ENCODE assay signal across 8 cellular contexts in the genomic region with DNA sequence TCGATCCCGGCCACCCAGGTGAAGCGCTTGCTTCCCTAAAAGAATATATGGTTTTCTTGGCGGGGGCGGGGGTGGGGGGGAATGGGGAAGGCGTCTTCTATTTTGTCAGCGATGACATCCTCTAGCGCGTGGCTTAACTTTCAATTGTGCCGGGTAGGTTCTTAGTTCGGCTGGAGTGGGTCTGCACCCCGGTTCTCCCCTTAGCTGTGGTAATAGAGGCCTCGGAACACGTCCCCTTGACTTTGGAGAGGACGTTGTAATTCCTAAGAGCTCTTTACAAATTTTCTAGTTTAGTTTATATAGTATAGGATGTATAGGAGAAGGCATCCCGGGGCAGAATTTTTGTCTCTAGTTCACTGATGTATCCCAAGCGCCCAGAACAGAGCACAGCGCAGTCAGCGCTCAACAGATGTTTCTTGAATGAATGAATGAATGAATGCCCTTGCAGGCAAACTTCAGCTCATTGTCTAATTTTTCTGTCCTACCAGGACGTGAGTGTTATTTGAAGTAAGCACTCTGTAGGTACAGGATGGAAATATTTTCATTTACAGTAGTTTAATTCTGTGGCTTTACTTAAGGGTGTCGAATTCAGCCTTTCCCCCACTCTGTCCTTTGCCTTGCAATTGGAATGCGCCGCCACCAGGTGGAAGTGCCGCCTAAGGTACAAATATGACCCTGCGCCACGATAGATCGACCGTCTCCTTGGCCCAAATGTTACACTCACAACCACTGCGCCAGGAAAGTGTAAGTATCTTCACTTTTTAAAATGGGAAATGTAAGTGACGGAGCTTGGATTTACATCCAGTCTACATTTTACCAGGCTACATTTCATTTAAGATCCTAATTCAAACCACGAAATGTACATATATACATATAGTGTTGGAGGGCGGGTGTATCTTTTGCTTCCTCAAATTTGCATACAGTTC.
DNase-seq lines count a peak whose midpoint lies in the region; ATAC-seq and TF ChIP-seq lines count a peak whose summit lies in the region.

No MANE protein-coding gene starts in this region.

- ATAC-seq in GM18907 (IDR thresholded peaks at IDR 0.05; ENCODE audit: unreplicated experiment) (peak; percentile 83), HG03175 (IDR thresholded peaks at IDR 0.05; ENCODE audit: unreplicated experiment) (peak; percentile 81)

- DNase-seq in AG09319 (ENCODE audit: extremely low read depth, low read depth) (peak; percentile 45), NCI-H2227 treated with DMSO at 0.1 percent for 48 hours (lab: John Stamatoyannopoulos, UW) (peak; percentile 47), choroid plexus epithelial cell (ENCODE audit: low read depth) (peak; percentile 92), kidney glomerular epithelial cell (lab: John Stamatoyannopoulos, UW) (peak; percentile 71)
- peak; percentile 61 to 67 for DNase-seq in activated CD4-positive, alpha-beta T cell treated with anti-CD3 and anti-CD28 coated beads for 24 hours (ENCODE audit: low read depth in 2 of 2)
- DNase-seq in stimulated activated CD4-positive, alpha-beta T cell treated with anti-CD3 and anti-CD28 coated beads, Interleukin-15, amount 100 ng/mL, for 48 hours (ENCODE audit: low read depth in 2 of 2): peak; percentile 66 to 71

- peak overlapping the region; percentile 83 for H3K4me3 ChIP-seq in choroid plexus epithelial cell (ENCODE audit: low read depth, low read length)

- TF ChIP-seq CTCF in AG09319 (IDR thresholded peaks at IDR 0.05; ENCODE audit: low read depth, low read length) (peak; percentile 90), choroid plexus epithelial cell (conservative IDR thresholded peaks at IDR 0.05; ENCODE audit: low read depth, low read length) (peak; percentile 91)

Comparison
In these comparisons a context has a peak if more than half of its experiments do, and no peak if none do; other contexts are left out.
1. Peak in every context shown above with its lines: DNase-seq, ATAC-seq and H3K4me3 ChIP-seq.